ENCODE assay signal across 5 cellular contexts in genomic region chr10:66762218-66762729, GRCh38.
"Had no signal": no experiment of that assay in that cellular context is flagged by ENCODE, and none has a peak within 500 bp of the region (broad histone marks: within the 10 kb centered on the region; RNA-seq: fewer than 3 reads in every experiment).

No MANE protein-coding gene starts in this region.

- ATAC-seq: HepG2 had no signal

- H3K27ac ChIP-seq: GM23248 had no signal

- H3K4me3 ChIP-seq: GM23248 had no signal

- H3K9ac ChIP-seq: GM23248 had no signal

- DNase-seq: GM23248, GOT3, H9, HCEC 1CT had no signal

- H2AFZ ChIP-seq: GM23248 had no signal
